In genomic region chr11:61341706-61342105, GRCh38 we compare ENCODE assay signal across 29 cellular contexts. TPM values are rescaled to one million over a fixed set of nuclear protein-coding genes. Genes with fewer than 3 reads are reported as not detected.
"Had no signal": no experiment of that assay in that cellular context is flagged by ENCODE, and none has a peak within 500 bp of the region (broad histone marks: within the 10 kb centered on the region; RNA-seq: fewer than 3 reads in every experiment).

No MANE protein-coding gene starts in this region.

- H3K27ac Mint-ChIP-seq: activated naive CD4-positive, alpha-beta T cell treated with anti-CD3 and anti-CD28 coated beads, Interleukin-2, amount 50 U/mL, for 24 hours; activated T-helper 1 cell treated with anti-CD3 and anti-CD28 coated beads, Interleukin-12 subunit alpha, Interleukin-12 subunit beta, Interleukin-2, Interleukin-4 antibody, amounts not matched to agents 30 ng/mL and 10 ng/mL and 1 ng/mL, durations not matched to agents 14 hours and 24 hours and 36 hours; endodermal cell; mesothelial cell of epicardium; naive thymus-derived CD4-positive, alpha-beta T cell; T-helper 1 cell treated with Interleukin-12 subunit alpha and Interleukin-12 subunit beta and Interleukin-4 antibody, amounts not matched to agents 30 μg/mL and 1 μg/mL, for 36 hours had no signal

- H3K9me3 Mint-ChIP-seq: activated naive CD4-positive, alpha-beta T cell treated with anti-CD3 and anti-CD28 coated beads, Interleukin-2, amount 50 U/mL, for 24 hours; activated T-helper 1 cell treated with anti-CD3 and anti-CD28 coated beads, Interleukin-12 subunit alpha, Interleukin-12 subunit beta, Interleukin-2, Interleukin-4 antibody, amounts not matched to agents 30 ng/mL and 10 ng/mL and 1 ng/mL, durations not matched to agents 14 hours and 24 hours and 36 hours; brain; endodermal cell; mesothelial cell of epicardium; naive thymus-derived CD4-positive, alpha-beta T cell; T-helper 1 cell treated with Interleukin-12 subunit alpha and Interleukin-12 subunit beta and Interleukin-4 antibody, amounts not matched to agents 30 μg/mL and 1 μg/mL, for 36 hours had no signal

- H3K4me3 ChIP-seq: right atrium auricular region, smooth muscle cell, transverse colon had no signal

- ATAC-seq: activated CD4-positive, CD25-positive, alpha-beta regulatory T cell treated with anti-CD3 and anti-CD28 coated beads, Interleukin-2, amount 50 U/mL, for 24 hours; esophagus mucosa; left colon; naive thymus-derived CD4-positive, alpha-beta T cell had no signal

- H3K27me3 Mint-ChIP-seq: activated naive CD4-positive, alpha-beta T cell treated with anti-CD3 and anti-CD28 coated beads, Interleukin-2, amount 50 U/mL, for 24 hours; naive thymus-derived CD4-positive, alpha-beta T cell had no signal

- H3K4me1 Mint-ChIP-seq: endodermal cell had no signal

- H3K79me2 ChIP-seq: parathyroid adenoma had no signal

- H3K27me3 ChIP-seq: right atrium auricular region, transverse colon had no signal

- H3K9ac ChIP-seq: parathyroid adenoma had no signal

- H3K4me3 Mint-ChIP-seq: activated naive CD4-positive, alpha-beta T cell treated with anti-CD3 and anti-CD28 coated beads, Interleukin-2, amount 50 U/mL, for 24 hours; activated T-helper 1 cell treated with anti-CD3 and anti-CD28 coated beads, Interleukin-12 subunit alpha, Interleukin-12 subunit beta, Interleukin-2, Interleukin-4 antibody, amounts not matched to agents 30 ng/mL and 10 ng/mL and 1 ng/mL, durations not matched to agents 14 hours and 24 hours and 36 hours; brain; endodermal cell; mesothelial cell of epicardium; naive thymus-derived CD4-positive, alpha-beta T cell; T-helper 1 cell treated with Interleukin-12 subunit alpha and Interleukin-12 subunit beta and Interleukin-4 antibody, amounts not matched to agents 30 μg/mL and 1 μg/mL, for 36 hours had no signal

- H3K4me1 ChIP-seq: parathyroid adenoma, right atrium auricular region had no signal

- H3K9me3 ChIP-seq: right atrium auricular region, transverse colon had no signal

- H2AFZ ChIP-seq: parathyroid adenoma had no signal

- H3K27ac ChIP-seq: parathyroid adenoma, right atrium auricular region, transverse colon, WERI-Rb-1 had no signal

- DNase-seq: activated CD4-positive, alpha-beta T cell treated with anti-CD3 and anti-CD28 coated beads for 48 hours; activated CD4-positive, alpha-beta T cell treated with anti-CD3 and anti-CD28 coated beads, Interleukin-2, amount 50 U/mL, for 48 hours; activated CD8-positive, alpha-beta memory T cell treated with anti-CD3 and anti-CD28 coated beads, Interleukin-2, amount 50 U/mL, for 4 hours; activated T-cell treated with anti-CD3 and anti-CD28 coated beads, Interleukin-2, amount 50 U/mL, for 1 hour; endodermal cell; foreskin fibroblast; head of caudate nucleus; hippocampal formation; left colon; mammary epithelial cell; naive thymus-derived CD4-positive, alpha-beta T cell; nucleus accumbens; stimulated activated CD4-positive, alpha-beta T cell treated with anti-CD3 and anti-CD28 coated beads, Interleukin-1b, Interleukin-23, amount 100 ng/mL, for 48 hours; stimulated activated CD4-positive, alpha-beta T cell treated with anti-CD3 and anti-CD28 coated beads, Interleukin-4, amount 100 ng/mL, for 4 hours; stimulated activated CD8-positive, alpha-beta memory T cell treated with anti-CD3 and anti-CD28 coated beads, Interleukin-4, amount 100 ng/mL, for 48 hours; stimulated activated naive CD4-positive, alpha-beta T cell; T1000; transverse colon; WERI-Rb-1 had no signal

- H3K4me2 ChIP-seq: smooth muscle cell had no signal

- H3K36me3 ChIP-seq: right atrium auricular region, transverse colon, WERI-Rb-1 had no signal

RNA-seq across cellular contexts. Expression of gene VWCE, which starts 46.6 kb away (rescaled TPM):
- polyA plus RNA-seq: naive thymus-derived CD4-positive, alpha-beta T cell had no signal
